ENCODE assay signal across 13 cellular contexts in the genomic region with DNA sequence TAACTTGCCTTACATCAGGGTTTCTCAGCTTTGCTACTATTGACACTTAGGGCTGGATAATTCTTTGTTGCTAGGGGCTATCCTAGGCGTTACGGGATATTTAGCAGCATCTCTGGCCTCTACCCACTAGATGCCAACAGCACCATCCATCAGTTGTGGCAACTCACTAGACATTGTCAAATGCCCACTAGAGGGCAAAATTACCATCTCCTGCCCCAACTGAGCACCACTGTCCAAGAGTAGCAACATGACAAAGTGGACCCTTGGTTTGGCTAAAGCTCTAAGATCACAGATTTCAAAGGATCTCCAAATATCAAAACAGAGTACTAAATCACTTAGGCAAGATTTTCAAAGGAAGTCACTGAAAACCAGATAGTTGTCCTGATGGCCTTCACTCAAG.
DNase-seq lines count a peak whose midpoint lies in the region; ATAC-seq and TF ChIP-seq lines count a peak whose summit lies in the region.
"Had no signal": no experiment of that assay in that cellular context is flagged by ENCODE, and none has a peak within 500 bp of the region (broad histone marks: within the 10 kb centered on the region; RNA-seq: fewer than 3 reads in every experiment).

No MANE protein-coding gene starts in this region.

- peaks cover 15% of the 10 kb centered on the region for H3K4me1 ChIP-seq in BE2C
- H3K4me1 ChIP-seq in HEK293 (ENCODE audit: control insufficient read depth, insufficient read depth, low read length) = no peaks in the 10 kb centered on the region
- H3K4me1 ChIP-seq: lower lobe of right lung had no signal

- TF ChIP-seq CTCF in BE2C (IDR thresholded peaks at IDR 0.05; ENCODE audit: low read depth, low read length) (peak; percentile 59), HEK293 (tag by site-specific recombination; IDR thresholded peaks at IDR 0.05) (peak; percentile 26; the same call in 1 of the 2 replicates), VCaP (conservative IDR thresholded peaks at IDR 0.05) (peak; percentile 26; the same call in 1 of the 2 replicates)

- no peaks in the 10 kb centered on the region for H3K27me3 Mint-ChIP-seq in activated CD8-positive, alpha-beta memory T cell treated with anti-CD3 and anti-CD28 coated beads, Interleukin-2, amount 10 ng/mL, durations not matched to agents 7 days and 5 days
- no peaks in the 10 kb centered on the region for H3K27me3 Mint-ChIP-seq in activated naive CD8-positive, alpha-beta T cell treated with anti-CD3 and anti-CD28 coated beads for 36 hours

- H3K9me3 ChIP-seq in BE2C (no peaks in the 10 kb centered on the region), HEK293 (ENCODE audit: control insufficient read depth, insufficient read depth, low read depth, low read length) (no peaks in the 10 kb centered on the region)

- POLR2A ChIA-PET in HEK293 (lab: Yijun Ruan, JAX) = no interaction called here

- no peaks in the 10 kb centered on the region for H3K27me3 ChIP-seq in BE2C

- H3K4me3 Mint-ChIP-seq in activated CD8-positive, alpha-beta memory T cell treated with anti-CD3 and anti-CD28 coated beads, Interleukin-2, amount 10 ng/mL, durations not matched to agents 7 days and 5 days = no peak overlapping the region
- H3K4me3 Mint-ChIP-seq in activated naive CD8-positive, alpha-beta T cell treated with anti-CD3 and anti-CD28 coated beads for 36 hours = no peak overlapping the region

- intact Hi-C loops in left colon (cut with DNase I, micrococcal nuclease) = no loop called here

- H3K36me3 ChIP-seq in BE2C (no peaks in the 10 kb centered on the region), HEK293 (ENCODE audit: control insufficient read depth in 2 of 2, insufficient read depth in 1 of 2, low read length in 2 of 2) (no peaks in the 10 kb centered on the region)
- H3K36me3 ChIP-seq: lower lobe of right lung had no signal

- CTCF ChIA-PET in HEK293 (lab: Yijun Ruan, JAX) = interaction anchor here (0.5 to 1.1 kb wide), 2 partner anchors 267 to 982 kb away, joined by 3 read pairs; no protein-coding TSS in a partner anchor
- CTCF ChIA-PET in activated CD8-positive, alpha-beta memory T cell treated with anti-CD3 and anti-CD28 coated beads, Interleukin-2, amount 10 ng/mL, durations not matched to agents 7 days and 5 days (lab: Charles Lee) = no interaction called here

- H3K36me3 Mint-ChIP-seq in activated CD8-positive, alpha-beta memory T cell treated with anti-CD3 and anti-CD28 coated beads, Interleukin-2, amount 10 ng/mL, durations not matched to agents 7 days and 5 days = no peaks in the 10 kb centered on the region
- H3K36me3 Mint-ChIP-seq in activated naive CD8-positive, alpha-beta T cell treated with anti-CD3 and anti-CD28 coated beads for 36 hours = no peaks in the 10 kb centered on the region

- ATAC-seq in left colon = peak; percentile 62
- ATAC-seq in activated CD8-positive, alpha-beta memory T cell treated with anti-CD3 and anti-CD28 coated beads, Interleukin-2, amount 10 ng/mL, durations not matched to agents 7 days and 5 days = no peak

- DNase-seq in BE2C (no peak), left colon (no peak), cerebellar nuclear complex (lab: John Stamatoyannopoulos, UW) (no peak), SK-N-DZ (ENCODE audit: low spot score) (no peak)
- no peak for DNase-seq in activated CD8-positive, alpha-beta memory T cell treated with anti-CD3 and anti-CD28 coated beads, Interleukin-2, amount 10 ng/mL, durations not matched to agents 7 days and 5 days
- no peak for DNase-seq in activated naive CD8-positive, alpha-beta T cell treated with anti-CD3 and anti-CD28 coated beads for 36 hours
- DNase-seq: activated gamma-delta T cell, Caco-2, lower lobe of right lung, SW 1271 had no signal

- H3K27ac ChIP-seq in HEK293 (ENCODE audit: extremely low read depth, low read depth, low read length) (no peak overlapping the region), VCaP (no peak overlapping the region)
- H3K27ac ChIP-seq: coronary artery, lower lobe of right lung had no signal

- H3K9me3 Mint-ChIP-seq in activated CD8-positive, alpha-beta memory T cell treated with anti-CD3 and anti-CD28 coated beads, Interleukin-2, amount 10 ng/mL, durations not matched to agents 7 days and 5 days (ENCODE audit: low read depth) = peaks cover 4% of the 10 kb centered on the region
- peaks cover 10% of the 10 kb centered on the region for H3K9me3 Mint-ChIP-seq in activated naive CD8-positive, alpha-beta T cell treated with anti-CD3 and anti-CD28 coated beads for 36 hours

- no peaks in the 10 kb centered on the region for H3K4me1 Mint-ChIP-seq in activated CD8-positive, alpha-beta memory T cell treated with anti-CD3 and anti-CD28 coated beads, Interleukin-2, amount 10 ng/mL, durations not matched to agents 7 days and 5 days
- no peaks in the 10 kb centered on the region for H3K4me1 Mint-ChIP-seq in activated naive CD8-positive, alpha-beta T cell treated with anti-CD3 and anti-CD28 coated beads for 36 hours

- H3K27ac Mint-ChIP-seq in activated CD8-positive, alpha-beta memory T cell treated with anti-CD3 and anti-CD28 coated beads, Interleukin-2, amount 10 ng/mL, durations not matched to agents 7 days and 5 days = no peak overlapping the region
- H3K27ac Mint-ChIP-seq in activated naive CD8-positive, alpha-beta T cell treated with anti-CD3 and anti-CD28 coated beads for 36 hours = no peak overlapping the region

- H3K4me3 ChIP-seq in BE2C (ENCODE audit: low read depth, low read length) = no peak overlapping the region
- H3K4me3 ChIP-seq in HEK293 (ENCODE audit: low read depth, low read length) = no peak overlapping the region
- H3K4me3 ChIP-seq: coronary artery, lower lobe of right lung had no signal

TF ChIP-seq in HEK293, 187 proteins besides CTCF, POLR2A, EP300 and RAD21:
- TF ChIP-seq ZNF133 (tag by site-specific recombination; IDR thresholded peaks at IDR 0.05) = peak; percentile 67; the same call in 1 of the 2 replicates
- TF ChIP-seq ZNF549 (tag by site-specific recombination; IDR thresholded peaks at IDR 0.05) = no peak
- TF ChIP-seq ZNF239 (tag by site-specific recombination; IDR thresholded peaks at IDR 0.05) = no peak
TF ChIP-seq in HEK293: peak in this region for 1.
